32 cellular contexts compared by ENCODE assay signal in the genomic region with DNA sequence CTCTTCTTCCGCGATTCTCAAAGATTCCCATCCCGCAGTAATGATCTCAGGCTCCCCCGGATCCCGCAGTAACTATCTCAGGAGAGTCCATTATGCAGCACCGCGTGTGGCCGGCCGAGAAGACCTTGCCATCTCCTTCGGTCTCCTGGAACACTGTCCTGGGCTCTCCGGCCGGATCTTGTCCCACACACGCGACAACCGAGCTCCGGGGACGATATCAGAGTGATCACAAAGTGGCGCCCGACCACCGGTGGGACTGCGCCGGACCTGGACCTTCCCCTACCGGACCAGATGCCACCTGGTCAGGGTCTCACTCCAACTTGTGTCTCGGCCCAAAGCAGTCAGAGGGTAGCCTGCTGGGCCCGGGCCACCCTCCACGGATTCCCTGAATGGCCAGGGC.
"Had no signal": no experiment of that assay in that cellular context is flagged by ENCODE, and none has a peak within 500 bp of the region (broad histone marks: within the 10 kb centered on the region; RNA-seq: fewer than 3 reads in every experiment).

No MANE protein-coding gene starts in this region.

- DNase-seq: activated CD4-positive, alpha-beta memory T cell treated with anti-CD3 and anti-CD28 coated beads for 36 hours; activated CD4-positive, alpha-beta T cell treated with anti-CD3 and anti-CD28 coated beads for 36 hours; activated CD4-positive, alpha-beta T cell treated with anti-CD3 and anti-CD28 coated beads, Interleukin-2, amount 10 ng/mL, durations not matched to agents 24 days and 14 days; activated CD4-positive, CD25-positive, alpha-beta regulatory T cell; activated CD4-positive, CD25-positive, alpha-beta regulatory T cell treated with anti-CD3 and anti-CD28 coated beads, Interleukin-2, amount 50 U/mL, for 72 hours; activated CD8-positive, alpha-beta memory T cell treated with anti-CD3 and anti-CD28 coated beads, Interleukin-2, amount 10 ng/mL, durations not matched to agents 7 days and 5 days; activated CD8-positive, alpha-beta memory T cell treated with anti-CD3 and anti-CD28 coated beads, Interleukin-2, amount 50 U/mL, for 4 hours; activated CD8-positive, alpha-beta T cell treated with anti-CD3 and anti-CD28 coated beads, Interleukin-2, amount 10 ng/mL, durations not matched to agents 7 days and 5 days; activated effector memory CD4-positive, alpha-beta T cell treated with anti-CD3 and anti-CD28 coated beads, Interleukin-2, amount 50 U/mL, for 16 hours; activated naive CD4-positive, alpha-beta T cell treated with anti-CD3 and anti-CD28 coated beads for 36 hours; activated naive CD8-positive, alpha-beta T cell treated with anti-CD3 and anti-CD28 coated beads for 36 hours; activated naive CD8-positive, alpha-beta T cell treated with anti-CD3 and anti-CD28 coated beads, Interleukin-2, amount 50 U/mL, for 24 hours; activated T-cell treated with anti-CD3 and anti-CD28 coated beads, Interleukin-2, amount 50 U/mL, for 1 hour; activated T-cell treated with anti-CD3 and anti-CD28 coated beads, Interleukin-2, amount 50 U/mL, for 48 hours; adrenal gland; amygdala; body of pancreas; caudate nucleus; colonic mucosa; effector CD4-positive, alpha-beta T cell; effector memory CD8-positive, alpha-beta T cell; erythroblast; foreskin keratinocyte; gastrocnemius medialis; glutamatergic neuron; T-helper 1 cell; T-helper 2 cell had no signal

- H3K27ac ChIP-seq: adrenal gland, body of pancreas, colonic mucosa, esophagus muscularis mucosa, foreskin keratinocyte, gastrocnemius medialis had no signal

- H3K9me3 ChIP-seq: adrenal gland, body of pancreas, colonic mucosa, esophagus muscularis mucosa, gastrocnemius medialis had no signal

- H3K9me3 Mint-ChIP-seq: activated CD4-positive, alpha-beta memory T cell treated with anti-CD3 and anti-CD28 coated beads for 36 hours; activated CD4-positive, alpha-beta T cell treated with anti-CD3 and anti-CD28 coated beads, Interleukin-2, amount 10 ng/mL, durations not matched to agents 24 days and 14 days; activated naive CD4-positive, alpha-beta T cell treated with anti-CD3 and anti-CD28 coated beads for 36 hours; activated naive CD4-positive, alpha-beta T cell treated with anti-CD3 and anti-CD28 coated beads, Interleukin-2, amount 50 U/mL, for 24 hours; activated naive CD8-positive, alpha-beta T cell treated with anti-CD3 and anti-CD28 coated beads for 36 hours; activated naive CD8-positive, alpha-beta T cell treated with anti-CD3 and anti-CD28 coated beads, Interleukin-2, amount 50 U/mL, for 24 hours; activated T-helper 1 cell treated with anti-CD3 and anti-CD28 coated beads, Interleukin-12 subunit alpha, Interleukin-12 subunit beta, Interleukin-2, Interleukin-4 antibody, amounts not matched to agents 30 ng/mL and 10 ng/mL and 1 ng/mL, durations not matched to agents 14 hours and 24 hours and 36 hours; activated T-helper 2 cell treated with anti-CD3 and anti-CD28 coated beads, Interferon-gamma antibody, Interleukin-2, Interleukin-4, amounts not matched to agents 10 μg/mL and 5 μg/mL and 100 μg/mL, durations not matched to agents 14 hours and 24 hours and 36 hours; dendritic cell treated with granulocyte-macrophage colony-stimulating factor and Interleukin-4, amounts not matched to agents 40 ng/mL and 50 ng/mL, for 4 days; effector memory CD8-positive, alpha-beta T cell had no signal

- H3K36me3 ChIP-seq: adrenal gland, colonic mucosa, esophagus muscularis mucosa, gastrocnemius medialis had no signal

- H3K4me3 ChIP-seq: adrenal gland, body of pancreas, colonic mucosa, esophagus muscularis mucosa, gastrocnemius medialis had no signal

- H3K36me3 Mint-ChIP-seq: activated naive CD4-positive, alpha-beta T cell treated with anti-CD3 and anti-CD28 coated beads, Interleukin-2, amount 50 U/mL, for 24 hours had no signal

- H3K4me1 ChIP-seq: colonic mucosa, foreskin keratinocyte had no signal

- H3K27ac Mint-ChIP-seq: activated CD4-positive, alpha-beta memory T cell treated with anti-CD3 and anti-CD28 coated beads for 36 hours; activated CD4-positive, alpha-beta T cell treated with anti-CD3 and anti-CD28 coated beads for 36 hours; activated CD4-positive, alpha-beta T cell treated with anti-CD3 and anti-CD28 coated beads, Interleukin-2, amount 10 ng/mL, durations not matched to agents 24 days and 14 days; activated CD8-positive, alpha-beta memory T cell treated with anti-CD3 and anti-CD28 coated beads, Interleukin-2, amount 10 ng/mL, durations not matched to agents 7 days and 5 days; activated CD8-positive, alpha-beta T cell treated with anti-CD3 and anti-CD28 coated beads, Interleukin-2, amount 10 ng/mL, durations not matched to agents 7 days and 5 days; activated naive CD4-positive, alpha-beta T cell treated with anti-CD3 and anti-CD28 coated beads for 36 hours; activated naive CD4-positive, alpha-beta T cell treated with anti-CD3 and anti-CD28 coated beads, Interleukin-2, amount 50 U/mL, for 24 hours; activated naive CD8-positive, alpha-beta T cell treated with anti-CD3 and anti-CD28 coated beads for 36 hours; activated naive CD8-positive, alpha-beta T cell treated with anti-CD3 and anti-CD28 coated beads, Interleukin-2, amount 50 U/mL, for 24 hours; activated T-helper 1 cell treated with anti-CD3 and anti-CD28 coated beads, Interleukin-12 subunit alpha, Interleukin-12 subunit beta, Interleukin-2, Interleukin-4 antibody, amounts not matched to agents 30 ng/mL and 10 ng/mL and 1 ng/mL, durations not matched to agents 14 hours and 24 hours and 36 hours; activated T-helper 2 cell treated with anti-CD3 and anti-CD28 coated beads, Interferon-gamma antibody, Interleukin-2, Interleukin-4, amounts not matched to agents 10 μg/mL and 5 μg/mL and 100 μg/mL, durations not matched to agents 14 hours and 24 hours and 36 hours; dendritic cell treated with granulocyte-macrophage colony-stimulating factor and Interleukin-4, amounts not matched to agents 40 ng/mL and 50 ng/mL, for 4 days; effector memory CD8-positive, alpha-beta T cell had no signal

- H3K27me3 Mint-ChIP-seq: activated CD4-positive, alpha-beta memory T cell treated with anti-CD3 and anti-CD28 coated beads for 36 hours; activated CD4-positive, alpha-beta T cell treated with anti-CD3 and anti-CD28 coated beads for 36 hours; activated CD4-positive, alpha-beta T cell treated with anti-CD3 and anti-CD28 coated beads, Interleukin-2, amount 10 ng/mL, durations not matched to agents 24 days and 14 days; activated CD8-positive, alpha-beta memory T cell treated with anti-CD3 and anti-CD28 coated beads, Interleukin-2, amount 10 ng/mL, durations not matched to agents 7 days and 5 days; activated naive CD4-positive, alpha-beta T cell treated with anti-CD3 and anti-CD28 coated beads, Interleukin-2, amount 50 U/mL, for 24 hours; activated naive CD8-positive, alpha-beta T cell treated with anti-CD3 and anti-CD28 coated beads for 36 hours; activated naive CD8-positive, alpha-beta T cell treated with anti-CD3 and anti-CD28 coated beads, Interleukin-2, amount 50 U/mL, for 24 hours; dendritic cell treated with granulocyte-macrophage colony-stimulating factor and Interleukin-4, amounts not matched to agents 40 ng/mL and 50 ng/mL, for 4 days; effector memory CD8-positive, alpha-beta T cell had no signal

- H3K27me3 ChIP-seq: adrenal gland, body of pancreas, colonic mucosa, esophagus muscularis mucosa, foreskin keratinocyte, gastrocnemius medialis had no signal

- H3K4me3 Mint-ChIP-seq: activated CD4-positive, alpha-beta memory T cell treated with anti-CD3 and anti-CD28 coated beads for 36 hours; activated CD4-positive, alpha-beta T cell treated with anti-CD3 and anti-CD28 coated beads for 36 hours; activated CD4-positive, alpha-beta T cell treated with anti-CD3 and anti-CD28 coated beads, Interleukin-2, amount 10 ng/mL, durations not matched to agents 24 days and 14 days; activated CD8-positive, alpha-beta memory T cell treated with anti-CD3 and anti-CD28 coated beads, Interleukin-2, amount 10 ng/mL, durations not matched to agents 7 days and 5 days; activated CD8-positive, alpha-beta T cell treated with anti-CD3 and anti-CD28 coated beads, Interleukin-2, amount 10 ng/mL, durations not matched to agents 7 days and 5 days; activated naive CD4-positive, alpha-beta T cell treated with anti-CD3 and anti-CD28 coated beads for 36 hours; activated naive CD4-positive, alpha-beta T cell treated with anti-CD3 and anti-CD28 coated beads, Interleukin-2, amount 50 U/mL, for 24 hours; activated naive CD8-positive, alpha-beta T cell treated with anti-CD3 and anti-CD28 coated beads for 36 hours; activated naive CD8-positive, alpha-beta T cell treated with anti-CD3 and anti-CD28 coated beads, Interleukin-2, amount 50 U/mL, for 24 hours; activated T-helper 1 cell treated with anti-CD3 and anti-CD28 coated beads, Interleukin-12 subunit alpha, Interleukin-12 subunit beta, Interleukin-2, Interleukin-4 antibody, amounts not matched to agents 30 ng/mL and 10 ng/mL and 1 ng/mL, durations not matched to agents 14 hours and 24 hours and 36 hours; dendritic cell treated with granulocyte-macrophage colony-stimulating factor and Interleukin-4, amounts not matched to agents 40 ng/mL and 50 ng/mL, for 4 days had no signal

- ATAC-seq: activated CD4-positive, alpha-beta T cell treated with anti-CD3 and anti-CD28 coated beads for 36 hours; activated CD8-positive, alpha-beta memory T cell treated with anti-CD3 and anti-CD28 coated beads, Interleukin-2, amount 10 ng/mL, durations not matched to agents 7 days and 5 days; activated CD8-positive, alpha-beta T cell treated with anti-CD3 and anti-CD28 coated beads, Interleukin-2, amount 10 ng/mL, durations not matched to agents 7 days and 5 days; activated naive CD8-positive, alpha-beta T cell treated with anti-CD3 and anti-CD28 coated beads, Interleukin-2, amount 50 U/mL, for 24 hours; body of pancreas; effector memory CD8-positive, alpha-beta T cell; foreskin keratinocyte; gastrocnemius medialis had no signal
